ENCODE assay signal across 17 cellular contexts in genomic region chr11:80388536-80388935, GRCh38.
"Had no signal": no experiment of that assay in that cellular context is flagged by ENCODE, and none has a peak within 500 bp of the region (broad histone marks: within the 10 kb centered on the region; RNA-seq: fewer than 3 reads in every experiment).

No MANE protein-coding gene starts in this region.

- ATAC-seq: heart left ventricle; left lobe of liver; mucosa of descending colon; naive thymus-derived CD8-positive, alpha-beta T cell; pancreas; right cardiac atrium had no signal

- H3K4me3 ChIP-seq: dorsolateral prefrontal cortex, heart left ventricle, mucosa of descending colon, pancreas, stomach had no signal

- H3K36me3 ChIP-seq: heart left ventricle, pancreas, stomach had no signal

- DNase-seq: cortex of kidney; dorsolateral prefrontal cortex; effector CD8-positive, alpha-beta T cell; heart left ventricle; hypothalamus; islet precursor cell; mucosa of descending colon; naive thymus-derived CD8-positive, alpha-beta T cell; occipital lobe; pancreas; right cardiac atrium; small intestine; stimulated activated CD4-positive, alpha-beta T cell treated with anti-CD3 and anti-CD28 coated beads, Interleukin-12 subunit alpha, Interleukin-12 subunit beta, amount 100 ng/mL, for 4 hours; stimulated activated naive CD4-positive, alpha-beta T cell; stomach; substantia nigra had no signal

- H3K4me1 ChIP-seq: heart left ventricle, pancreas, stomach had no signal

- H3K27ac ChIP-seq: dorsolateral prefrontal cortex, heart left ventricle, pancreas, stomach had no signal

- H3K27me3 ChIP-seq: dorsolateral prefrontal cortex, heart left ventricle, pancreas, stomach had no signal
